8 cellular contexts compared by ENCODE assay signal in genomic region chr16:65774350-65774749, GRCh38.
"Had no signal": no experiment of that assay in that cellular context is flagged by ENCODE, and none has a peak within 500 bp of the region (broad histone marks: within the 10 kb centered on the region; RNA-seq: fewer than 3 reads in every experiment).

No MANE protein-coding gene starts in this region.

- H2AFZ ChIP-seq: GM23248 had no signal

- H3K4me3 ChIP-seq: GM23248 had no signal

- H3K4me1 Mint-ChIP-seq: IgD-negative memory B cell had no signal

- H3K4me3 Mint-ChIP-seq: IgD-negative memory B cell had no signal

- H3K27ac Mint-ChIP-seq: IgD-negative memory B cell had no signal

- FAIRE-seq: H54, HTR-8/SVneo had no signal

- H3K36me3 Mint-ChIP-seq: IgD-negative memory B cell had no signal

- DNase-seq: GM23248, GOT3, H9, HCEC 1CT, KG1 had no signal

- H3K27ac ChIP-seq: GM23248 had no signal

- H3K9ac ChIP-seq: GM23248 had no signal
